2 cellular contexts compared by ENCODE assay signal in the genomic region with DNA sequence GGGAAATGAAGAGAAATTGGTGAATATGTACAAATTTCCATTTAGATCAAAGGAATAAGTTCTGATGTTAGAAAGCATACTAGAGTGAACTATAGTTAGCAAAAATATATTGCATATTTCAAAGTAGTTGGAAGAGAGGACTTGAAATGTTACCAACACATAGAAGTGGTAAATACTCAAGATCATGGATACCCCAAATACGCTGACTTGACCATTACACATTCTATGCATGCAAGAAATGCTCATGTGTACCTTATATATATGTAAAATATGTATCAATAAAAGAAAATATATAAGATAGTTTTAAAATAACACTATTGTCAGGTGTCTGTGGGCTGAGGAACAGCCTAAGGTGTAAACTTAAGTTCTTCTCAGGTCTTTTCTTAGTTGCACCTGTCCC.
TF ChIP-seq lines count a peak whose summit lies in the region.

No MANE protein-coding gene starts in this region.

TF ChIP-seq in IMR-90, 13 proteins besides CTCF, POLR2A, EP300 and RAD21:
- TF ChIP-seq BHLHE40 (IDR thresholded peaks at IDR 0.05; ENCODE audit: low read depth, low read length) (no peak), MAFK (IDR thresholded peaks at IDR 0.05; ENCODE audit: low read depth, low read length) (peak; percentile 60)

TF ChIP-seq in K562, 482 proteins besides CTCF, POLR2A, EP300 and RAD21:
- peak; percentile 65 for TF ChIP-seq ZNF316 (IDR thresholded peaks at IDR 0.05)
- TF ChIP-seq ZNF507 (tag; conservative IDR thresholded peaks at IDR 0.05): no peak
- no peak for TF ChIP-seq JUN (IDR thresholded peaks at IDR 0.05; ENCODE audit: borderline replicate concordance, low read depth, low read length)
- TF ChIP-seq JUN (CRISPR knock-in tag; IDR thresholded peaks at IDR 0.05; ENCODE audit: borderline replicate concordance): no peak
- no peak for TF ChIP-seq ETV5 (CRISPR knock-in tag; IDR thresholded peaks at IDR 0.05; ENCODE audit: low read depth)
- peak; percentile 29; the same call in 1 of the 2 replicates for TF ChIP-seq MAFF (IDR thresholded peaks at IDR 0.05; ENCODE audit: low read length)
